Comparison of ENCODE assay signal across 1 cellular context in genomic region chr1:9942939-9943807, GRCh38.
A peak's percentile ranks its signal among the peaks of the same experiment; 100 is the strongest.
TF ChIP-seq lines count a peak whose summit lies in the region.

TSS of gene LZIC (minus strand) at chr1:9943391. CDS start at chr1:9936619, 6,772 bp downstream.
TSS of gene NMNAT1 (plus strand) at chr1:9943475. CDS start at chr1:9972074, 28,599 bp downstream.

TF ChIP-seq in Ishikawa, 13 proteins besides CTCF, POLR2A, EP300 and RAD21 (continued from another document):
- peak; percentile 64 for TF ChIP-seq CREB1 (IDR thresholded peaks at IDR 0.05; ENCODE audit: low read depth)
- peak; percentile 61 for TF ChIP-seq USF1 (IDR thresholded peaks at IDR 0.05)
- peak; percentile 87 for TF ChIP-seq TAF1 (IDR thresholded peaks at IDR 0.05; ENCODE audit: low read depth)
